In genomic region chr14:78469947-78470346, GRCh38 we compare ENCODE assay signal across 25 cellular contexts.
"Had no signal": no experiment of that assay in that cellular context is flagged by ENCODE, and none has a peak within 500 bp of the region (broad histone marks: within the 10 kb centered on the region; RNA-seq: fewer than 3 reads in every experiment).

No MANE protein-coding gene starts in this region.

- H3K4me3 ChIP-seq: coronary artery, esophagus muscularis mucosa, heart right ventricle, lung, mucosa of descending colon, pancreas, right lobe of liver, stomach, thyroid gland, vagina had no signal

- H3K4me1 ChIP-seq: esophagus muscularis mucosa, foreskin keratinocyte, pancreas, right lobe of liver, stomach, thyroid gland, vagina had no signal

- DNase-seq: dermis blood vessel endothelial cell; effector memory CD4-positive, alpha-beta T cell; foreskin keratinocyte; glutamatergic neuron; heart right ventricle; hippocampal formation; kidney glomerular epithelial cell; left colon; mucosa of descending colon; naive B cell; pancreas; right lobe of liver; stimulated activated CD4-positive, alpha-beta T cell treated with anti-CD3 and anti-CD28 coated beads, Interleukin-2, amount 100 ng/mL, for 24 hours; stimulated activated CD4-positive, alpha-beta T cell treated with anti-CD3 and anti-CD28 coated beads, Interleukin-4, amount 100 ng/mL, for 24 hours; stimulated activated naive CD4-positive, alpha-beta T cell treated with Interleukin-2 at 50 U/mL for 16 hours; stomach; thyroid gland; trophoblast cell had no signal

- H3K9me3 ChIP-seq: mucosa of descending colon, neutrophil, pancreas, right lobe of liver, thyroid gland, vagina had no signal

- H3K27ac ChIP-seq: coronary artery, esophagus muscularis mucosa, foreskin keratinocyte, heart right ventricle, neutrophil, pancreas, right lobe of liver, stomach, thyroid gland, vagina had no signal

- H3K36me3 ChIP-seq: esophagus muscularis mucosa, heart right ventricle, neutrophil, pancreas, right lobe of liver, stomach, thyroid gland, vagina had no signal

- ATAC-seq: foreskin keratinocyte; left colon; mucosa of descending colon; natural killer cell treated with Interleukin-12 subunit alpha and Interleukin-12 subunit beta and Interleukin-15 and Interleukin-18, amount 100 ng/mL, for 72 hours; pancreas; right lobe of liver; stimulated activated effector memory CD8-positive, alpha-beta T cell treated with anti-CD3 and anti-CD28 coated beads, Interleukin-12 subunit alpha, Interleukin-12 subunit beta, amount 100 ng/mL, for 72 hours had no signal

- H3K27me3 ChIP-seq: esophagus muscularis mucosa, foreskin keratinocyte, heart right ventricle, neutrophil, pancreas, right lobe of liver, stomach, thyroid gland, vagina had no signal
